In the genomic region with DNA sequence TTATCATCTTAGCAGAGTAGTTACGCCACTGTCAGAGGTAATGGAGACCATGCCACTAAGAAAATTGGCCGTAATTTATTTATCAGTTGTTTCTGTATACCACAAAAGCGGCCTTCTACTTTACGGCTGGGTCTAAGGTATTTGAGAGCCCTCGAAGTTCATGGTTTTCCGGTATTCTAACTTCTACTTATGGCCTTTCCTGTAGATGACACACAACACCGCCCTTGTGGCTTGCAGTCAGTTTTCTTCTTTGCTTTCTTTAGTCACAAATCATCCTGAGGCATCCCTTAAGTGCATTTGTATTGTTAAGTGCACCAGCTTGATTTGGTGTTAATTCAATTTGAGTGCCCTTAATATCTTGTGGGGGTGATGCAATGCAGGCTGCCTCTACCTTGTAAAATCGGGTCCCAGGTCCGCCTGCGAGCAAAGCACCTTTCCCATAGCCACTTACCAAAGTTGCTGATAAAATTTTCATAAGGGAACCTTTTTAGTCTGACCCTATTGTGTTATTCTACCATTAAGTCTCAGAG, we compare ENCODE assay signal across 18 cellular contexts.
DNase-seq lines count a peak whose midpoint lies in the region; ATAC-seq and TF ChIP-seq lines count a peak whose summit lies in the region.
"Had no signal": no experiment of that assay in that cellular context is flagged by ENCODE, and none has a peak within 500 bp of the region (broad histone marks: within the 10 kb centered on the region; RNA-seq: fewer than 3 reads in every experiment).

No MANE protein-coding gene starts in this region.

- H2AFZ ChIP-seq in IMR-90 (replicated peaks; ENCODE audit: low read length, poor library complexity) (no peak overlapping the region), PC-3 (ENCODE audit: low read length) (no peak overlapping the region)

- intact Hi-C loops in IMR-90 (cut with micrococcal nuclease): no loop called here
- intact Hi-C loops in PC-3 (cut with micrococcal nuclease): loop anchor here (5.0 kb wide), 1 partner anchor 128 kb away; no protein-coding TSS in a partner anchor

- peak overlapping the region; percentile 7 to 46; a peak in 3 of 4 replicates for H4K8ac ChIP-seq in IMR-90 (ENCODE audit: low read depth in 2 of 2, low read length in 2 of 2)

- H3K9me3 ChIP-seq in IMR-90 (ENCODE audit: control insufficient read depth, insufficient read depth, low read length) (no peaks in the 10 kb centered on the region), PC-3 (ENCODE audit: low read length) (no peaks in the 10 kb centered on the region)
- H3K9me3 ChIP-seq: SJSA1 had no signal

- H3K27me3 ChIP-seq in IMR-90 (ENCODE audit: control insufficient read depth, insufficient read depth, low read length) (no peaks in the 10 kb centered on the region), PC-3 (ENCODE audit: low read length) (no peaks in the 10 kb centered on the region), foreskin keratinocyte (no peaks in the 10 kb centered on the region)
- H3K27me3 ChIP-seq: SJSA1 had no signal

- H3K4me3 ChIP-seq in IMR-90 (ENCODE audit: insufficient read depth, low read depth, low read length): no peak overlapping the region
- no peak overlapping the region for H3K4me3 ChIP-seq in PC-3 (ENCODE audit: low read length)
- H3K4me3 ChIP-seq: SJSA1 had no signal

- no peak overlapping the region for H3K18ac ChIP-seq in IMR-90 (ENCODE audit: low read depth, low read length)

- H4K20me1 ChIP-seq in IMR-90 (ENCODE audit: insufficient read depth, low read length) (no peaks in the 10 kb centered on the region), PC-3 (ENCODE audit: low read length) (no peaks in the 10 kb centered on the region)

- no peak overlapping the region for H2BK5ac ChIP-seq in IMR-90 (ENCODE audit: low read depth, low read length, poor library complexity, severe bottlenecking)

- H3K4me1 ChIP-seq in IMR-90 (ENCODE audit: control insufficient read depth, insufficient read depth, low read length) (peaks cover 18% of the 10 kb centered on the region), PC-3 (ENCODE audit: insufficient read depth, low read length) (peaks cover 41% of the 10 kb centered on the region), foreskin keratinocyte (peaks cover 22% of the 10 kb centered on the region)

- H3K9ac ChIP-seq in IMR-90 (ENCODE audit: low read depth, low read length) (no peak overlapping the region), PC-3 (ENCODE audit: low read length) (no peak overlapping the region; the same call in 1 of the 2 replicates)

- peak overlapping the region; percentile 96 for H2AK5ac ChIP-seq in IMR-90 (ENCODE audit: low read depth, low read length)

- H4K5ac ChIP-seq in IMR-90 (ENCODE audit: low read depth, low read length): no peak overlapping the region

- peak overlapping the region; percentile 91 for H3K4ac ChIP-seq in IMR-90 (ENCODE audit: low read depth, low read length)

- peak overlapping the region; percentile 76 for H3K14ac ChIP-seq in IMR-90 (replicated peaks; ENCODE audit: low read depth, low read length)

- dilution Hi-C loops in IMR-90 (cut with HindIII; ENCODE audit: low sequenced_read_pairs, unreplicated experiment): no loop called here

- no peak for TF ChIP-seq CTCF in IMR-90 (conservative IDR thresholded peaks at IDR 0.05; ENCODE audit: low read depth, low read length)
- TF ChIP-seq CTCF in PC-3 (conservative IDR thresholded peaks at IDR 0.05; ENCODE audit: low read depth, low read length): no peak
- TF ChIP-seq CTCF in foreskin keratinocyte (conservative IDR thresholded peaks at IDR 0.05): no peak

- no peak for ATAC-seq in IMR-90 (ENCODE audit: low read depth)
- ATAC-seq in PC-3: no peak
- no peak for ATAC-seq in foreskin keratinocyte
- no peak for ATAC-seq in GM18868 (IDR thresholded peaks at IDR 0.05; ENCODE audit: unreplicated experiment)
- no peak for ATAC-seq in GM18867 (IDR thresholded peaks at IDR 0.05; ENCODE audit: unreplicated experiment)

- no peaks in the 10 kb centered on the region; a peak in 1 of 4 replicates for H3K79me1 ChIP-seq in IMR-90 (ENCODE audit: low read depth in 1 of 2, low read length in 2 of 2)

- POLR2A ChIA-PET in IMR-90 (lab: Charles Lee; ENCODE audit: unreplicated experiment): no interaction called here
- POLR2A ChIA-PET in PC-3 (lab: Charles Lee; ENCODE audit: unreplicated experiment): interaction anchor here (0.7 kb wide), 1 partner anchor 167 kb away, joined by 5 read pairs; no protein-coding TSS in a partner anchor

- no peak for DNase-seq in IMR-90
- DNase-seq in PC-3: no peak
- no peak for DNase-seq in foreskin keratinocyte
- DNase-seq in retina: peak; percentile 49
- no peak for DNase-seq in stimulated activated CD4-positive, alpha-beta T cell treated with anti-CD3 and anti-CD28 coated beads, Interleukin-4, amount 100 ng/mL, for 4 hours
- DNase-seq: ACHN, DMS153, H7, HFFc6, MM.1S, NCI-H1092 treated with DMSO at 0.1 percent for 48 hours, NCI-H2081, NCI-H2227 treated with DMSO at 0.1 percent for 48 hours, NCI-H510A treated with DMSO at 0.1 percent for 48 hours, NCI-H774 had no signal

- peaks cover 3% of the 10 kb centered on the region; the same call in 1 of the 2 replicates for H3K9me1 ChIP-seq in IMR-90 (ENCODE audit: insufficient read depth, low read length)

- in situ Hi-C loops in IMR-90 (cut with MboI; ENCODE audit: low sequenced_read_pairs): no loop called here

- no peaks in the 10 kb centered on the region for H3F3A ChIP-seq in PC-3 (ENCODE audit: low read length, unreplicated experiment)

- peak overlapping the region; percentile 71 for H2BK15ac ChIP-seq in IMR-90 (ENCODE audit: low read depth, low read length)

- H3K36me3 ChIP-seq in IMR-90 (ENCODE audit: control insufficient read depth, insufficient read depth, low read length) (no peaks in the 10 kb centered on the region), PC-3 (ENCODE audit: low read depth, low read length) (no peaks in the 10 kb centered on the region)
- H3K36me3 ChIP-seq: SJSA1 had no signal

- H3K27ac ChIP-seq in IMR-90 (ENCODE audit: insufficient read depth, low read length) (no peak overlapping the region), PC-3 (ENCODE audit: low read length) (peak overlapping the region; percentile 99), foreskin keratinocyte (peak overlapping the region; percentile 88)
- H3K27ac ChIP-seq: SJSA1 had no signal

- H3K4me2 ChIP-seq in IMR-90 (ENCODE audit: low read depth, low read length) (no peak overlapping the region), PC-3 (ENCODE audit: low read length) (no peak overlapping the region; the same call in 1 of the 2 replicates)

- H2BK120ac ChIP-seq in IMR-90 (ENCODE audit: low read depth, low read length): peak overlapping the region; percentile 98

- no peak for TF ChIP-seq RAD21 in IMR-90 (IDR thresholded peaks at IDR 0.05; ENCODE audit: low read length)

- no CpG with 5 or more reads among the region's 10 CpGs for WGBS in IMR-90 (ENCODE audit: extremely low coverage in 2 of 2, insufficient read length in 1 of 2), 2 experiments

- H4K91ac ChIP-seq in IMR-90 (ENCODE audit: insufficient read depth, low read depth, low read length): peak overlapping the region; percentile 64; the same call in 1 of the 2 replicates

- no peaks in the 10 kb centered on the region for H3K9me2 ChIP-seq in PC-3 (replicated peaks; ENCODE audit: low read length)

- H3K23ac ChIP-seq in IMR-90 (ENCODE audit: low read depth, low read length): no peak overlapping the region; the same call in 1 of the 2 replicates

- H3K56ac ChIP-seq in IMR-90 (ENCODE audit: extremely low read depth, insufficient read depth, low read length): 0 out of 2 replicates have a peak overlapping the region, but pooled peaks have one; percentile 16

- CTCF ChIA-PET in IMR-90 (lab: Yijun Ruan, JAX): interaction anchor here (0.6 to 1.2 kb wide), 2 partner anchors 8 to 74 kb away, joined by 3 to 4 read pairs; no protein-coding TSS in a partner anchor
- CTCF ChIA-PET in PC-3 (lab: Charles Lee): no interaction called here

- H2BK20ac ChIP-seq in IMR-90 (ENCODE audit: low read depth, low read length): peak overlapping the region; percentile 98

- no peaks in the 10 kb centered on the region for H3K79me2 ChIP-seq in PC-3 (ENCODE audit: low read length)

- H2AK9ac ChIP-seq in IMR-90 (replicated peaks; ENCODE audit: low read depth, low read length, poor library complexity): no peak overlapping the region

- TF ChIP-seq POLR2A in IMR-90 (IDR thresholded peaks at IDR 0.05; ENCODE audit: low read depth, low read length): no peak

- BruUV-seq in IMR-90 (replicated peaks; lab: Mats Ljungman, UMichigan): no TSS peak
- BruUV-seq in PC-3 (replicated peaks; lab: Mats Ljungman, UMichigan): no TSS peak

TF ChIP-seq in IMR-90, 13 proteins besides CTCF, POLR2A, EP300 and RAD21:
- TF ChIP-seq FOS (IDR thresholded peaks at IDR 0.05; ENCODE audit: low read depth, low read length) (no peak), MXI1 (IDR thresholded peaks at IDR 0.05; ENCODE audit: borderline replicate concordance, low read depth, low read length) (no peak), CEBPB (IDR thresholded peaks at IDR 0.05; ENCODE audit: low read depth, low read length) (0 out of 2 replicates have a peak, but pooled peaks have one; percentile 2), RFX5 (IDR thresholded peaks at IDR 0.05; ENCODE audit: low read depth, low read length) (no peak)
